ENCODE assay signal across 8 cellular contexts in genomic region chr19:32581704-32582164, GRCh38. TPM values are rescaled to one million over a fixed set of nuclear protein-coding genes. Genes with fewer than 3 reads are reported as not detected.
DNase-seq lines count a peak whose midpoint lies in the region; ATAC-seq and TF ChIP-seq lines count a peak whose summit lies in the region.

No MANE protein-coding gene starts in this region.

- H3K36me3 ChIP-seq in HUES6 (ENCODE audit: control insufficient read depth, insufficient read depth, low read length): peaks cover 42% of the 10 kb centered on the region

- intact Hi-C loops in activated CD4-positive, alpha-beta memory T cell treated with anti-CD3 and anti-CD28 coated beads for 36 hours (cut with micrococcal nuclease): loop anchor here (1.0 to 5.0 kb wide), 3 partner anchors 94 to 391 kb away; partner anchors contain the start of genes ANKRD27, CEP89, FAAP24 and RGS9BP

- CTCF ChIA-PET in activated CD4-positive, alpha-beta memory T cell treated with anti-CD3 and anti-CD28 coated beads for 36 hours (lab: Charles Lee): interaction anchor here (1.9 to 3.4 kb wide), 2 partner anchors 16 to 18 kb away, joined by 8 to 11 read pairs; no protein-coding TSS in a partner anchor

- peaks cover 11% of the 10 kb centered on the region for H3K27me3 ChIP-seq in HUES6 (ENCODE audit: control insufficient read depth, insufficient read depth, low read length)

- peak overlapping the region; percentile 2; the same call in 1 of the 2 replicates for H3K27ac ChIP-seq in HUES6 (ENCODE audit: low read depth, low read length)

- H3K9me3 ChIP-seq in HUES6 (ENCODE audit: control insufficient read depth, insufficient read depth, low read depth, low read length): no peaks in the 10 kb centered on the region

- H3K36me3 Mint-ChIP-seq in activated CD4-positive, alpha-beta memory T cell treated with anti-CD3 and anti-CD28 coated beads for 36 hours: peaks cover 34% of the 10 kb centered on the region

- peaks cover 32% of the 10 kb centered on the region for H3K4me1 Mint-ChIP-seq in activated CD4-positive, alpha-beta memory T cell treated with anti-CD3 and anti-CD28 coated beads for 36 hours (ENCODE audit: low read depth)

- peak overlapping the region; percentile 74 for H3K27ac Mint-ChIP-seq in activated CD4-positive, alpha-beta memory T cell treated with anti-CD3 and anti-CD28 coated beads for 36 hours

- H3K9me3 Mint-ChIP-seq in activated CD4-positive, alpha-beta memory T cell treated with anti-CD3 and anti-CD28 coated beads for 36 hours: no peaks in the 10 kb centered on the region

- TF ChIP-seq CTCF in omental fat pad (IDR thresholded peaks at IDR 0.05): no peak

- H3K4me3 ChIP-seq in HUES6 (ENCODE audit: low read depth, low read length): peak overlapping the region; percentile 69

- no peaks in the 10 kb centered on the region for H3K27me3 Mint-ChIP-seq in activated CD4-positive, alpha-beta memory T cell treated with anti-CD3 and anti-CD28 coated beads for 36 hours

- peak; percentile 12 for ATAC-seq in omental fat pad (ENCODE audit: low FRiP score)
- ATAC-seq in HG03565 (IDR thresholded peaks at IDR 0.05; ENCODE audit: unreplicated experiment): no peak
- ATAC-seq in HG02759 (IDR thresholded peaks at IDR 0.05; ENCODE audit: unreplicated experiment): no peak

- H3K4me1 ChIP-seq in HUES6 (ENCODE audit: control insufficient read depth, insufficient read depth, low read length): no peaks in the 10 kb centered on the region

- peak overlapping the region; percentile 89 for H3K9ac ChIP-seq in HUES6 (ENCODE audit: low read length)

- POLR2A ChIA-PET in activated CD4-positive, alpha-beta memory T cell treated with anti-CD3 and anti-CD28 coated beads for 36 hours (lab: Charles Lee): interaction anchor here (1.6 to 2.0 kb wide), 2 partner anchors 110 to 176 kb away, joined by 4 to 8 read pairs; partner anchors contain the start of genes DPY19L3 and NUDT19

- peak; percentile 9 for DNase-seq in NCI-H1092 treated with DMSO at 0.1 percent for 48 hours (lab: John Stamatoyannopoulos, UW)
- no peak for DNase-seq in NCI-H1092 (lab: John Stamatoyannopoulos, UW)
- no peak for DNase-seq in activated CD4-positive, alpha-beta memory T cell treated with anti-CD3 and anti-CD28 coated beads for 36 hours
- peak; percentile 9 for DNase-seq in foreskin melanocyte
- no peak for DNase-seq in omental fat pad (ENCODE audit: low spot score)

- peak overlapping the region; percentile 89 for H3K4me3 Mint-ChIP-seq in activated CD4-positive, alpha-beta memory T cell treated with anti-CD3 and anti-CD28 coated beads for 36 hours

RNA-seq across cellular contexts. Expression of gene PDCD5, which starts 0.7 kb away (rescaled TPM):
- 100 to 1,000 TPM; 242 to 246 TPM for total RNA-seq in activated CD4-positive, alpha-beta memory T cell treated with anti-CD3 and anti-CD28 coated beads for 36 hours
- 100 to 1,000 TPM in 1 of 4 donors, 10 to 100 TPM in 3; 75.2 to 118 (median 97.3) TPM for total RNA-seq in omental fat pad

Comparison
In these comparisons a context has a peak if more than half of its experiments do, and no peak if none do; other contexts are left out.
1. DNase-seq: peak in NCI-H1092 treated with DMSO at 0.1 percent for 48 hours (single experiment) and foreskin melanocyte (single experiment); none in NCI-H1092 (single experiment), activated CD4-positive, alpha-beta memory T cell treated with anti-CD3 and anti-CD28 coated beads for 36 hours (single experiment) and omental fat pad (single experiment).